Comparison of ENCODE assay signal across 9 cellular contexts in the genomic region with DNA sequence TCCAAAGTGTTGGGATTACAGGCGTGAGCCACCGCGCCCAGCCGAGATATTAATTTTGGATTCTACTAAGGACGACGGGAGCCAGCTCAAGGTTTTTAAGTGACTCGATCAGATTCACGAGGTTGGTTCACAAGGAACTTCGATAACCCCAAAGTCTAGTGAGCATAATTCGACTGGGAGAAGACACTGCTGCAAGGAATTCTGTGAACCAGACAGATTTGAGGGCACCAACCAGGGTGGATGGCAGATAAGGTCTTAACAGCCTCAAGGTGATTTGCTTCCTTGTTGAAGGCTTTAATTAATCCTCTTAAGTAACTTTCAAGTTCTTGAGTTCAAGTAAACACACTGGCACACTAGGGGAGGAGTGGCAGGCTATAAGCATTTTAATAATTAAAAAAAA. TPM values are rescaled to one million over a fixed set of nuclear protein-coding genes. Genes with fewer than 3 reads are reported as not detected.
DNase-seq lines count a peak whose midpoint lies in the region; ATAC-seq, FAIRE-seq and TF ChIP-seq lines count a peak whose summit lies in the region.
"Had no signal": no experiment of that assay in that cellular context is flagged by ENCODE, and none has a peak within 500 bp of the region (broad histone marks: within the 10 kb centered on the region; RNA-seq: fewer than 3 reads in every experiment).

No MANE protein-coding gene starts in this region.

- no peak for TF ChIP-seq RAD21 in GM12878 (IDR thresholded peaks at IDR 0.05; ENCODE audit: insufficient read depth, low read depth, low read length)
- no peak for TF ChIP-seq RAD21 in liver (IDR thresholded peaks at IDR 0.05)

- 96% methylated on average over 10 of the region's 10 CpGs for WGBS in GM12878 (ENCODE audit: insufficient coverage, insufficient replicate concordance, low lambda C conversion rate, missing lambda C conversion rate)
- WGBS in liver, result 78% methylated on average over 10 of the region's 10 CpGs
- WGBS in transverse colon (ENCODE audit: low coverage in 1 of 2), 2 donors, result 29 to 79% methylated on average over 4 to 10 of the region's 10 CpGs

- H3K27ac ChIP-seq in HUES6 (ENCODE audit: low read depth, low read length), result peak overlapping the region; percentile 99; the same call in 1 of the 2 replicates
- H3K27ac ChIP-seq in GM12878 (ENCODE audit: control insufficient read depth, insufficient read depth), result peak overlapping the region; percentile 93
- H3K27ac ChIP-seq in liver (ENCODE audit: low read depth in 1 of 2, low read length in 2 of 2), result peak overlapping the region; percentile 98 to 99
- peak overlapping the region; percentile 98 to 100 (median 99) for H3K27ac ChIP-seq in transverse colon

- TF ChIP-seq CTCF in GM12878 (IDR thresholded peaks at IDR 0.05 in 2 of 3, conservative IDR thresholded peaks at IDR 0.05 in 1 of 3; ENCODE audit: control insufficient read depth in 2 of 3, extremely low read depth in 1 of 3, insufficient read depth in 1 of 3, low read depth in 3 of 3, low read length in 3 of 3) (no peak), liver (IDR thresholded peaks at IDR 0.05; ENCODE audit: low read depth, low read length, missing input control) (no peak), transverse colon (IDR thresholded peaks at IDR 0.05) (no peak)

- RAD21 ChIA-PET in GM12878 (lab: Charles Lee; ENCODE audit: unreplicated experiment), result interaction anchor here (0.5 to 2.8 kb wide), 7 partner anchors 27 to 146 kb away, joined by 3 to 18 read pairs (median 4); partner anchors contain the start of genes MGAT2 and RPL36AL

- H4K20me1 ChIP-seq in GM12878 (ENCODE audit: control insufficient read depth, insufficient read depth), result no peaks in the 10 kb centered on the region

- peaks cover 11% of the 10 kb centered on the region for H3K79me2 ChIP-seq in GM12878 (ENCODE audit: control insufficient read depth, insufficient read depth, low read length)

- H3K9ac ChIP-seq in HUES6 (ENCODE audit: low read length), result peak overlapping the region; percentile 7
- H3K9ac ChIP-seq in GM12878 (ENCODE audit: control insufficient read depth, insufficient read depth, low read length), result peak overlapping the region; percentile 86
- peak overlapping the region; percentile 93 to 95 for H3K9ac ChIP-seq in liver (ENCODE audit: low read depth in 1 of 2, low read length in 2 of 2)

- no TSS peak for BruUV-seq in GM12878 (replicated peaks; lab: Mats Ljungman, UMichigan)

- H3K4me3 ChIP-seq in HUES6 (ENCODE audit: low read depth, low read length) (peak overlapping the region; percentile 97), GM12878 (peak overlapping the region; percentile 93), liver (ENCODE audit: low read depth in 1 of 3, low read length in 3 of 3) (peak overlapping the region; percentile 56 to 95 (median 69)), transverse colon (peak overlapping the region in 3 of 4 donors; percentile 84 to 99 (median 96))

- H3K4me1 ChIP-seq in HUES6 (ENCODE audit: control insufficient read depth, insufficient read depth, low read length), result peaks cover 17% of the 10 kb centered on the region; the same call in 1 of the 2 replicates
- H3K4me1 ChIP-seq in GM12878 (ENCODE audit: control insufficient read depth, insufficient read depth, low read length), result peaks cover 7% of the 10 kb centered on the region
- peaks cover 4 to 28% (median 15%) of the 10 kb centered on the region in 4 donors for H3K4me1 ChIP-seq in liver (ENCODE audit: control insufficient read depth in 4 of 4, insufficient read depth in 4 of 4, low read length in 3 of 4)
- H3K4me1 ChIP-seq in transverse colon, result peaks cover 21 to 39% (median 36%) of the 10 kb centered on the region in 4 donors

- no peak for ATAC-seq in GM12878
- no peak for ATAC-seq in GM21529 (IDR thresholded peaks at IDR 0.05; ENCODE audit: unreplicated experiment)

- in situ Hi-C loops in ACHN (cut with HindIII; ENCODE audit: low pct_ligation_motif_present, low pct_unique_long_range_greater_than_20kb, low sequenced_read_pairs) (no loop called here), GM12878 (cut with MboI) (loop anchor here (5.0 to 25.0 kb wide), 2 partner anchors 130 to 305 kb away; partner anchors contain the start of gene DNAAF2), transverse colon (cut with MboI; ENCODE audit: low pct_ligation_motif_present in 1 of 4, low pct_unique_long_range_greater_than_20kb in 1 of 4, low sequenced_read_pairs in 3 of 4) (loop anchor here in 3 of 4 donors (10.0 to 25.0 kb wide), 2 partner anchors 130 to 132 kb away; partner anchors contain the start of gene DNAAF2 (in 3 of the 3))

- TF ChIP-seq POLR2A in GM12878 (IDR thresholded peaks at IDR 0.05; ENCODE audit: low read depth, low read length) (no peak), transverse colon (IDR thresholded peaks at IDR 0.05) (no peak)

- no peaks in the 10 kb centered on the region for H3K9me3 ChIP-seq in HUES6 (ENCODE audit: control insufficient read depth, insufficient read depth, low read depth, low read length)
- no peaks in the 10 kb centered on the region for H3K9me3 ChIP-seq in GM12878 (replicated peaks; ENCODE audit: control insufficient read depth, insufficient read depth, low read length)
- no peaks in the 10 kb centered on the region for H3K9me3 ChIP-seq in liver (ENCODE audit: control insufficient read depth in 4 of 4, low read length in 3 of 4)
- H3K9me3 ChIP-seq in transverse colon, result no peaks in the 10 kb centered on the region
- H3K9me3 ChIP-seq: mucosa of descending colon had no signal

- CTCF ChIA-PET in GM12878 (lab: Yijun Ruan, JAX), result interaction anchor here (0.6 to 2.8 kb wide), 6 partner anchors 13 to 172 kb away, joined by 3 to 7 read pairs (median 4); partner anchors contain the start of genes DNAAF2 and POLE2

- no peak for FAIRE-seq in GM12878 (lab: Jason Lieb, UNC)

- SMC1A ChIA-PET in GM12878 (lab: Charles Lee; ENCODE audit: uncharacterized antibody, unreplicated experiment), result interaction anchor here (0.7 to 1.4 kb wide), 4 partner anchors 17 to 350 kb away, joined by 3 to 4 read pairs (median 3); no protein-coding TSS in a partner anchor

- peak overlapping the region; percentile 64 for H2AFZ ChIP-seq in GM12878 (ENCODE audit: control insufficient read depth, low read depth, low read length)

- peak overlapping the region; percentile 64 for H3K4me2 ChIP-seq in GM12878 (ENCODE audit: control insufficient read depth, insufficient read depth)

- intact Hi-C loops in GM12878 (cut with micrococcal nuclease; ENCODE audit: unreplicated experiment), result loop anchor here (2.0 to 10.0 kb wide), 2 partner anchors 74 to 348 kb away; partner anchors contain the start of genes KLHDC1 and VCPKMT
- intact Hi-C loops in transverse colon (cut with DNase I; ENCODE audit: low total_unique reads), result no loop called here

- no peaks in the 10 kb centered on the region for H3K36me3 ChIP-seq in HUES6 (ENCODE audit: control insufficient read depth, insufficient read depth, low read length)
- 0 out of 4 replicates have a peak, but pooled peaks cover 0 to 5% of the 10 kb centered on the region in 2 experiments for H3K36me3 ChIP-seq in GM12878 (ENCODE audit: control insufficient read depth in 2 of 2, insufficient read depth in 2 of 2, low read length in 1 of 2)
- no peaks in the 10 kb centered on the region for H3K36me3 ChIP-seq in liver (ENCODE audit: control insufficient read depth in 4 of 4, insufficient read depth in 3 of 4, low read depth in 1 of 4, low read length in 3 of 4)
- peaks cover 0 to 3% (median 0%) of the 10 kb centered on the region in 4 donors for H3K36me3 ChIP-seq in transverse colon

- POLR2A ChIA-PET in GM12878 (lab: Charles Lee), result interaction anchor here (0.6 to 2.9 kb wide), 12 partner anchors 62 to 712 kb away, joined by 3 to 31 read pairs (median 4); partner anchors contain the start of genes DNAAF2, MGAT2, POLE2 and RPL36AL

- H3K27me3 ChIP-seq in HUES6 (ENCODE audit: control insufficient read depth, insufficient read depth, low read length), result no peaks in the 10 kb centered on the region
- no peaks in the 10 kb centered on the region for H3K27me3 ChIP-seq in GM12878 (replicated peaks in 1 of 2; ENCODE audit: control insufficient read depth in 2 of 2, insufficient read depth in 2 of 2, low read length in 1 of 2)
- no peaks in the 10 kb centered on the region for H3K27me3 ChIP-seq in liver (ENCODE audit: control insufficient read depth in 4 of 4, insufficient read depth in 4 of 4, low read length in 3 of 4)
- no peaks in the 10 kb centered on the region for H3K27me3 ChIP-seq in transverse colon

- TF ChIP-seq EP300 in GM12878 (IDR thresholded peaks at IDR 0.05; ENCODE audit: borderline replicate concordance in 1 of 2, control insufficient read depth in 1 of 2, low read depth in 2 of 2, low read length in 2 of 2), result no peak
- TF ChIP-seq EP300 in transverse colon (IDR thresholded peaks at IDR 0.05; ENCODE audit: low read depth), result no peak

- peak; percentile 2 for DNase-seq in ACHN
- DNase-seq in GM12878 (ENCODE audit: low read depth, low spot score), result no peak
- DNase-seq in transverse colon, result peak; percentile 13
- no peak for DNase-seq in islet precursor cell
- no peak for DNase-seq in stimulated activated CD4-positive, alpha-beta T cell treated with anti-CD3 and anti-CD28 coated beads, Interleukin-15, amount 100 ng/mL, for 24 hours

TF ChIP-seq in GM12878, 131 proteins besides CTCF, POLR2A, EP300 and RAD21 (continues in another document):
- TF ChIP-seq EED (IDR thresholded peaks at IDR 0.05; ENCODE audit: low read depth), result no peak

TF ChIP-seq in liver, 16 proteins besides CTCF, POLR2A, EP300 and RAD21 (continues in another document):
- TF ChIP-seq RXRA (IDR thresholded peaks at IDR 0.05) (no peak), YY1 (IDR thresholded peaks at IDR 0.05) (no peak), HNF4G (IDR thresholded peaks at IDR 0.05) (no peak), FOXA2 (IDR thresholded peaks at IDR 0.05) (no peak)

RNA-seq across cellular contexts. Expression of gene KLHDC2, which starts 1.1 kb away (rescaled TPM):
- total RNA-seq in GM12878 (2013; cell fraction: nucleolus; rRNA removed), result 49.7 and 50.5 TPM in 2 replicates
- total RNA-seq in GM12878 (2014; rRNA removed) (43.9 and 45.0 TPM in 2 replicates), GM12878 (2014; rRNA removed; fragmentation: Illumina TruSeq; extraction: Trizol) (23.9 and 25.0 TPM in 2 replicates), GM12878 (2021) (20.5 and 21.8 TPM in 2 replicates), liver (10 to 100 TPM; 88.9 to 89.0 TPM), transverse colon (100 to 1,000 TPM in 3 of 4 donors, 10 to 100 TPM in 1; 88.6 to 113 (median 109) TPM)
- 10.7 TPM for polyA plus RNA-seq in GM12878 (2011; ENCODE audit: low read depth)
- polyA plus RNA-seq in GM12878 (2011; rRNA removed) (26.5 and 34.3 TPM in 2 replicates), GM12878 (2014; fragmentation: Illumina TruSeq; extraction: Trizol) (18.0 and 24.5 TPM in 2 replicates), GM12878 (2014; fragmentation: Nextera tagmentation; extraction: Ambion mirVana) (10 to 100 TPM in 1 of 2 experiments, 1 to 10 TPM in 1; 6.0 to 13.3 TPM), GM12878 (2014; rRNA removed) (20.7 and 22.4 TPM in 2 replicates), GM12878 (2016; fragmentation: Nextera tagmentation; extraction: Ambion mirVana) (10 to 100 TPM; 41.2 to 44.0 TPM), liver (10 to 100 TPM; 41.1 to 99.0 TPM)
- polyA plus RNA-seq in GM12878 (2011; cell fraction: cytosol; rRNA removed), result 9.8 and 13.5 TPM in 2 replicates
- polyA plus RNA-seq in GM12878 (2011; cell fraction: nucleus; rRNA removed), result 37.5 and 44.1 TPM in 2 replicates
- polyA plus RNA-seq in GM12878 (2012), result 21.8 and 21.9 TPM in 2 replicates
- 19.6 and 34.6 TPM in 2 replicates for polyA minus RNA-seq in GM12878 (2011; rRNA and poly(A)+ RNA removed)
- 6.7 and 9.5 TPM in 2 replicates for polyA minus RNA-seq in GM12878 (2011; cell fraction: cytosol; rRNA and poly(A)+ RNA removed)
- polyA minus RNA-seq in GM12878 (2011; cell fraction: nucleus; rRNA and poly(A)+ RNA removed), result 19.3 and 27.4 TPM in 2 replicates

Comparison
In these comparisons a context has a peak if more than half of its experiments do, and no peak if none do; other contexts are left out.
1. DNase-seq: peak in ACHN (single experiment) and transverse colon (single experiment); none in GM12878 (single experiment), islet precursor cell (single experiment) and stimulated activated CD4-positive, alpha-beta T cell treated with anti-CD3 and anti-CD28 coated beads, Interleukin-15, amount 100 ng/mL, for 24 hours (single experiment).
2. H3K9ac ChIP-seq: peak in every context shown above with its lines; median percentile 94 in liver; 86 in GM12878; 7 in HUES6.
3. Peak in every context shown above with its lines, with median percentiles within 50 percentile points of each other: H3K27ac ChIP-seq and H3K4me3 ChIP-seq.